Comparison of ENCODE assay signal across 24 cellular contexts in genomic region chr1:183905497-183905896, GRCh38.
"Had no signal": no experiment of that assay in that cellular context is flagged by ENCODE, and none has a peak within 500 bp of the region (broad histone marks: within the 10 kb centered on the region; RNA-seq: fewer than 3 reads in every experiment).

No MANE protein-coding gene starts in this region.

- H3K4me1 ChIP-seq: neural progenitor cell, vagina had no signal

- H3K36me3 Mint-ChIP-seq: natural killer cell had no signal

- H3K4me1 Mint-ChIP-seq: natural killer cell, neural progenitor cell had no signal

- ATAC-seq: activated CD4-positive, alpha-beta T cell treated with anti-CD3 and anti-CD28 coated beads for 36 hours; esophagus mucosa; left lobe of liver; natural killer cell; right lobe of liver; T-cell had no signal

- H3K9me3 ChIP-seq: heart right ventricle, right lobe of liver, thoracic aorta, vagina had no signal

- H3K27ac Mint-ChIP-seq: activated CD4-positive, alpha-beta T cell treated with anti-CD3 and anti-CD28 coated beads for 36 hours; activated naive CD8-positive, alpha-beta T cell; natural killer cell; neural progenitor cell; T-cell; type B pancreatic cell had no signal

- H3K4me3 Mint-ChIP-seq: activated CD4-positive, alpha-beta T cell treated with anti-CD3 and anti-CD28 coated beads for 36 hours; activated naive CD8-positive, alpha-beta T cell; natural killer cell; neural progenitor cell; T-cell; type B pancreatic cell had no signal

- H3K9me3 Mint-ChIP-seq: natural killer cell, neural progenitor cell, T-cell, type B pancreatic cell had no signal

- H3K27ac ChIP-seq: neural progenitor cell, right lobe of liver, thoracic aorta, vagina had no signal

- H3K27me3 Mint-ChIP-seq: activated CD4-positive, alpha-beta T cell treated with anti-CD3 and anti-CD28 coated beads for 36 hours; activated naive CD8-positive, alpha-beta T cell; T-cell; type B pancreatic cell had no signal

- H3K27me3 ChIP-seq: heart right ventricle, neural progenitor cell, right lobe of liver, vagina had no signal

- DNase-seq: activated CD4-positive, alpha-beta T cell treated with anti-CD3 and anti-CD28 coated beads for 36 hours; activated CD4-positive, alpha-beta T cell treated with anti-CD3 and anti-CD28 coated beads, Interleukin-2, amount 50 U/mL, for 4 hours; activated CD4-positive, CD25-positive, alpha-beta regulatory T cell; activated CD8-positive, alpha-beta memory T cell treated with anti-CD3 and anti-CD28 coated beads for 24 hours; activated effector memory CD4-positive, alpha-beta T cell treated with Interleukin-2 at 50 U/mL for 16 hours; activated naive CD4-positive, alpha-beta T cell treated with Interleukin-2 at 50 U/mL for 16 hours; anterior cingulate cortex; cortex of kidney; foreskin fibroblast; heart right ventricle; mesendoderm; natural killer cell; right lobe of liver; stimulated activated CD4-positive, alpha-beta T cell treated with anti-CD3 and anti-CD28 coated beads, Interleukin-2, amount 100 ng/mL, for 48 hours; stimulated activated naive CD4-positive, alpha-beta T cell treated with Interleukin-2 at 50 U/mL for 16 hours; T-cell had no signal

- H3K4me3 ChIP-seq: heart right ventricle, lung, neural progenitor cell, right lobe of liver, thoracic aorta, vagina had no signal
